Comparison of ENCODE assay signal across 1 cellular context in genomic region chr11:67072295-67072694, GRCh38.
A peak's percentile ranks its signal among the peaks of the same experiment; 100 is the strongest.
TF ChIP-seq lines count a peak whose summit lies in the region.

No MANE protein-coding gene starts in this region.

TF ChIP-seq in K562, 482 proteins besides CTCF, POLR2A, EP300 and RAD21:
- peak; percentile 89 for TF ChIP-seq ESRRA (IDR thresholded peaks at IDR 0.05; ENCODE audit: borderline replicate concordance, low read depth)
- TF ChIP-seq SREBF1 (IDR thresholded peaks at IDR 0.05; ENCODE audit: borderline replicate concordance, low read depth, low read length), result no peak
- TF ChIP-seq USF1 (CRISPR knock-in tag; IDR thresholded peaks at IDR 0.05), result peak; percentile 32; the same call in 1 of the 2 replicates
- peak; percentile 76 for TF ChIP-seq BCOR (IDR thresholded peaks at IDR 0.05)
- TF ChIP-seq ZKSCAN1 (IDR thresholded peaks at IDR 0.05; ENCODE audit: low read depth, low read length), result peak; percentile 87
- TF ChIP-seq STAT5B (CRISPR knock-in tag; IDR thresholded peaks at IDR 0.05), result no peak
- TF ChIP-seq RBM25 (IDR thresholded peaks at IDR 0.05; ENCODE audit: low read depth, low read length, severe bottlenecking), result peak; percentile 65
- TF ChIP-seq KDM1A (IDR thresholded peaks at IDR 0.05), result peak; percentile 51 to 57; a peak in 3 of 4 replicates
- peak; percentile 69; the same call in 1 of the 2 replicates for TF ChIP-seq SMARCA5 (IDR thresholded peaks at IDR 0.05)
- TF ChIP-seq, protein P1, sequence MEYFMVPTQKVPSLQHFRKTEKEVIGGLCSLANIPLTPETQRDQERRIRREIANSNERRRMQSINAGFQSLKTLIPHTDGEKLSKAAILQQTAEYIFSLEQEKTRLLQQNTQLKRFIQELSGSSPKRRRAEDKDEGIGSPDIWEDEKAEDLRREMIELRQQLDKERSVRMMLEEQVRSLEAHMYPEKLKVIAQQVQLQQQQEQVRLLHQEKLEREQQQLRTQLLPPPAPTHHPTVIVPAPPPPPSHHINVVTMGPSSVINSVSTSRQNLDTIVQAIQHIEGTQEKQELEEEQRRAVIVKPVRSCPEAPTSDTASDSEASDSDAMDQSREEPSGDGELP (CRISPR knock-in tag; IDR thresholded peaks at IDR 0.05; ENCODE audit: borderline replicate concordance), result 0 out of 2 replicates have a peak, but pooled peaks have one; percentile 16
- TF ChIP-seq SOX6 (IDR thresholded peaks at IDR 0.05), result no peak
